In the genomic region with DNA sequence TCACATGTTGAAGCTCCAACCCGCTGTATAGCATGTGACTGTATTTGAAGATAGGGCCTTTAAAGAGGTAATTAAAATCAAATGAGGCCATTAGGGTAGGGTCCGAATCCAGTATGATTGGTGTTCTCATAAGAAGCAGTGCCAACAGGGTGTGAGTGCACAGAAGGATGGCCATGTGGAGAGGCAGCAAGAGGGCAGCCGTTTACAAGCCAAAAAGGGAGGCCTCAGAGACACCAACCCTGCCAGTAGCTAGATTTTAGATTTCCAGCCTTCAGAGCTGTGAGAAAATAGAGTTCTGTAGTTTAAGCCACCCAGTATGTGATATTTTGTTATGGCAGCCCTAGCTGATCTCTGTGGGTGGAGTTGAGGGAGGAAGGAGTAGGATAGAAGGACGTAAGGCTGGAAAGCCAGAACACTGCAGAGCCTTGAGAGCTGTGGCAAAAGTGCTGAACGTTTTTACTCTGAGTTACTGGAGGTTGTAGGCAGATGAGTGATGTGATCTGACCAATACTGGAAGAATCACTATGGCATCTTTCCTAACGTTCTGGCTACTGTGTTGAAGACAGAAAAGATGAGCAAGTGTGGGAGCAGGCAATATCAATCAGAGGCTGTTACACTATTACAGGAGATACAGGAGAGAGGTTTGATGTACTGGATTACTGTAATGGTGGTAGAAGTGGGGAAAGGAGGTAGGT, we compare ENCODE assay signal across 19 cellular contexts.
DNase-seq lines count a peak whose midpoint lies in the region; ATAC-seq and TF ChIP-seq lines count a peak whose summit lies in the region.
"Had no signal": no experiment of that assay in that cellular context is flagged by ENCODE, and none has a peak within 500 bp of the region (broad histone marks: within the 10 kb centered on the region; RNA-seq: fewer than 3 reads in every experiment).

No MANE protein-coding gene starts in this region.

- no peaks in the 10 kb centered on the region for H3K36me3 ChIP-seq in adrenal gland (replicated peaks in 1 of 2)
- H3K36me3 ChIP-seq in stomach: no peaks in the 10 kb centered on the region
- H3K36me3 ChIP-seq: cardiac muscle cell, uterus had no signal

- peak in 1 of 2 donors; percentile 30 for TF ChIP-seq POLR2A in adrenal gland (IDR thresholded peaks at IDR 0.05)
- no peak for TF ChIP-seq POLR2A in stomach (IDR thresholded peaks at IDR 0.05)

- no peaks in the 10 kb centered on the region for H3K9me3 ChIP-seq in adrenal gland (replicated peaks in 1 of 3)
- no peaks in the 10 kb centered on the region for H3K9me3 ChIP-seq in stomach
- H3K9me3 ChIP-seq: uterus had no signal

- H3K27ac ChIP-seq in adrenal gland: peak overlapping the region in 3 of 5 donors; percentile 68 to 84 (median 76)
- no peak overlapping the region for H3K27ac ChIP-seq in stomach
- H3K27ac ChIP-seq: cardiac muscle cell, skin epidermis, uterus had no signal

- H3K4me3 ChIP-seq in adrenal gland (no peak overlapping the region), fibroblast of mammary gland (ENCODE audit: control insufficient read depth, low read depth, low read length) (no peak overlapping the region), stomach (no peak overlapping the region)
- H3K4me3 ChIP-seq: cardiac muscle cell, skin epidermis, uterus had no signal

- peaks cover 6 to 8% of the 10 kb centered on the region in 2 donors for H3K9me3 Mint-ChIP-seq in stimulated activated naive CD8-positive, alpha-beta T cell treated with anti-CD3 and anti-CD28 coated beads, Interleukin-15, amount 100 ng/mL, for 72 hours
- H3K9me3 Mint-ChIP-seq: naive B cell had no signal

- H3K4me1 ChIP-seq in adrenal gland (replicated peaks in 1 of 2) (peaks cover 19 to 40% of the 10 kb centered on the region in 2 donors), stomach (peaks cover 0 to 33% (median 10%) of the 10 kb centered on the region in 4 donors)
- H3K4me1 ChIP-seq: uterus had no signal

- peaks cover 53% of the 10 kb centered on the region for H3K4me1 Mint-ChIP-seq in stimulated activated naive CD8-positive, alpha-beta T cell treated with anti-CD3 and anti-CD28 coated beads, Interleukin-15, amount 100 ng/mL, for 72 hours

- no peak for TF ChIP-seq EP300 in stomach (IDR thresholded peaks at IDR 0.05)

- peak; percentile 82 for ATAC-seq in stimulated activated naive CD8-positive, alpha-beta T cell treated with anti-CD3 and anti-CD28 coated beads, Interleukin-15, Interleukin-2, amounts not matched to agents 100 U/mL and 50 U/mL, for 24 hours
- ATAC-seq in stimulated activated naive CD8-positive, alpha-beta T cell treated with anti-CD3 and anti-CD28 coated beads, Interleukin-15, amount 100 ng/mL, for 72 hours: no peak
- ATAC-seq in GM18858 (IDR thresholded peaks at IDR 0.05; ENCODE audit: unreplicated experiment) (no peak), HG03432 (IDR thresholded peaks at IDR 0.05; ENCODE audit: unreplicated experiment) (no peak)

- WGBS in adrenal gland, 4 donors: 62 to 82% (median 76%) methylated on average over 6 of the region's 6 CpGs
- WGBS in stomach, 5 donors: 65 to 87% (median 82%) methylated on average over 6 of the region's 6 CpGs

- no peaks in the 10 kb centered on the region for H3K27me3 Mint-ChIP-seq in stimulated activated naive CD8-positive, alpha-beta T cell treated with anti-CD3 and anti-CD28 coated beads, Interleukin-15, amount 100 ng/mL, for 72 hours
- H3K27me3 Mint-ChIP-seq: activated CD4-positive, alpha-beta T cell treated with anti-CD3 and anti-CD28 coated beads, Interleukin-2, amount 10 ng/mL, durations not matched to agents 7 days and 5 days; naive B cell had no signal

- intact Hi-C loops in adrenal gland (cut with DNase I) (no loop called here), stomach (cut with DNase I; ENCODE audit: low total_unique reads) (no loop called here)

- DNase-seq in stimulated activated naive CD8-positive, alpha-beta T cell treated with anti-CD3 and anti-CD28 coated beads, Interleukin-15, Interleukin-2, amounts not matched to agents 100 U/mL and 50 U/mL, for 24 hours: no peak
- DNase-seq in stimulated activated naive CD8-positive, alpha-beta T cell treated with anti-CD3 and anti-CD28 coated beads, Interleukin-15, amount 100 ng/mL, for 72 hours: no peak
- DNase-seq in adrenal gland: peak in 2 of 7 donors; percentile 38 to 71
- peak; percentile 78 for DNase-seq in fibroblast of mammary gland (ENCODE audit: low read depth)
- no peak for DNase-seq in stomach
- DNase-seq: activated CD4-positive, alpha-beta T cell treated with anti-CD3 and anti-CD28 coated beads, Interleukin-2, amount 10 ng/mL, durations not matched to agents 7 days and 5 days; activated effector memory CD4-positive, alpha-beta T cell treated with anti-CD3 and anti-CD28 coated beads, Interleukin-2, amount 50 U/mL, for 16 hours; EL; head of caudate nucleus; naive B cell; NCI-H1092; NCI-H187 treated with DMSO at 0.1 percent for 48 hours; NCI-H69; RPMI8226; uterus had no signal

- TF ChIP-seq CTCF in adrenal gland (IDR thresholded peaks at IDR 0.05) (no peak), fibroblast of mammary gland (conservative IDR thresholded peaks at IDR 0.05; ENCODE audit: control insufficient read depth, insufficient read depth, low read depth, low read length) (no peak), stomach (IDR thresholded peaks at IDR 0.05) (no peak)

- no peaks in the 10 kb centered on the region for H3K27me3 ChIP-seq in adrenal gland
- H3K27me3 ChIP-seq in stomach: no peaks in the 10 kb centered on the region
- H3K27me3 ChIP-seq: cardiac muscle cell, uterus had no signal

- no peak overlapping the region for H3K4me3 Mint-ChIP-seq in stimulated activated naive CD8-positive, alpha-beta T cell treated with anti-CD3 and anti-CD28 coated beads, Interleukin-15, amount 100 ng/mL, for 72 hours
- H3K4me3 Mint-ChIP-seq: activated CD4-positive, alpha-beta T cell treated with anti-CD3 and anti-CD28 coated beads, Interleukin-2, amount 10 ng/mL, durations not matched to agents 7 days and 5 days; naive B cell had no signal

- no peak overlapping the region for H3K27ac Mint-ChIP-seq in stimulated activated naive CD8-positive, alpha-beta T cell treated with anti-CD3 and anti-CD28 coated beads, Interleukin-15, amount 100 ng/mL, for 72 hours
- H3K27ac Mint-ChIP-seq: activated CD4-positive, alpha-beta T cell treated with anti-CD3 and anti-CD28 coated beads, Interleukin-2, amount 10 ng/mL, durations not matched to agents 7 days and 5 days had no signal

Comparison
In these comparisons a context has a peak if more than half of its experiments do, and no peak if none do; other contexts are left out.
1. H3K27ac ChIP-seq: peak in adrenal gland (3 of 5); none in stomach (0 of 5).